Comparison of ENCODE assay signal across 21 cellular contexts in the genomic region with DNA sequence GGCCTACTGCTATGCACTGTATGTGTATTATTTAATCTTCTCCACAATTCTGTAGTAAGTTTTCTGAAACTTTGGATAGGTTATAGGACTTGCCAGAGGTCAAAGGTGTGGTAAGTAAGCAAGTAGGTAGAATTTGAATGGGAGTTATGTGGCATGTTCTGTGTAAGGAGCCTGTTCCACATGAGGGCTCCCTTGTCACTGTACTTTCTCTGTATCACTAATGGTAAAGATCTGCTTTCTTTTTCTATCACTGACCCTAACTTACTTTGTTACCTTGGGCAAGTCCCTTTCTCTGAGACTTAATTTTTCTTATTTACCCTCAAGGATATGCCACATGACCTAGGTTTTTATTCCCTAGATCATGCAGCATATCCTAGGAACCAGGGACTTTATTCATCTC. TPM values are rescaled to one million over a fixed set of nuclear protein-coding genes. Genes with fewer than 3 reads are reported as not detected.
DNase-seq lines count a peak whose midpoint lies in the region; ATAC-seq and TF ChIP-seq lines count a peak whose summit lies in the region.
"Had no signal": no experiment of that assay in that cellular context is flagged by ENCODE, and none has a peak within 500 bp of the region (broad histone marks: within the 10 kb centered on the region; RNA-seq: fewer than 3 reads in every experiment).

No MANE protein-coding gene starts in this region.

- POLR2A ChIA-PET in activated CD4-positive, alpha-beta T cell treated with anti-CD3 and anti-CD28 coated beads for 36 hours (lab: Charles Lee) = no interaction called here
- POLR2A ChIA-PET in naive thymus-derived CD8-positive, alpha-beta T cell (lab: Charles Lee) = no interaction called here

- H3K27ac Mint-ChIP-seq in activated CD4-positive, alpha-beta T cell treated with anti-CD3 and anti-CD28 coated beads for 36 hours = peak overlapping the region; percentile 42
- H3K27ac Mint-ChIP-seq in naive thymus-derived CD8-positive, alpha-beta T cell = peak overlapping the region; percentile 10 to 80 (median 49)

- H3K27ac ChIP-seq in aorta (ENCODE audit: low read depth in 1 of 2, low read length in 2 of 2) (no peak overlapping the region), upper lobe of left lung (no peak overlapping the region)
- H3K27ac ChIP-seq: gastroesophageal sphincter, psoas muscle, SJCRH30 had no signal

- TF ChIP-seq POLR2A in upper lobe of left lung (IDR thresholded peaks at IDR 0.05) = no peak

- H3K27me3 ChIP-seq in aorta (ENCODE audit: control insufficient read depth in 1 of 2, insufficient read depth in 2 of 2, low read length in 1 of 2) (no peaks in the 10 kb centered on the region), upper lobe of left lung (no peaks in the 10 kb centered on the region)
- H3K27me3 ChIP-seq: gastroesophageal sphincter, SJCRH30 had no signal

- H3K36me3 Mint-ChIP-seq in activated CD4-positive, alpha-beta T cell treated with anti-CD3 and anti-CD28 coated beads for 36 hours (ENCODE audit: low read depth) = peaks cover 6% of the 10 kb centered on the region
- H3K36me3 Mint-ChIP-seq in naive thymus-derived CD8-positive, alpha-beta T cell = peaks cover 0 to 27% (median 0%) of the 10 kb centered on the region in 3 donors

- TF ChIP-seq CTCF in upper lobe of left lung (IDR thresholded peaks at IDR 0.05) = no peak

- no peaks in the 10 kb centered on the region for H3K27me3 Mint-ChIP-seq in activated CD4-positive, alpha-beta T cell treated with anti-CD3 and anti-CD28 coated beads for 36 hours
- no peaks in the 10 kb centered on the region for H3K27me3 Mint-ChIP-seq in naive thymus-derived CD8-positive, alpha-beta T cell
- H3K27me3 Mint-ChIP-seq: activated CD4-positive, alpha-beta T cell treated with anti-CD3 and anti-CD28 coated beads, Interleukin-2, amount 10 ng/mL, durations not matched to agents 24 days and 14 days had no signal

- intact Hi-C loops in activated CD4-positive, alpha-beta T cell treated with anti-CD3 and anti-CD28 coated beads for 36 hours (cut with DNase I, micrococcal nuclease) = no loop called here
- intact Hi-C loops in aorta (cut with DNase I) = no loop called here

- ATAC-seq in activated CD4-positive, alpha-beta T cell treated with anti-CD3 and anti-CD28 coated beads for 36 hours = no peak
- peak; percentile 63 for ATAC-seq in GM18907 (IDR thresholded peaks at IDR 0.05; ENCODE audit: unreplicated experiment)
- peak; percentile 72 for ATAC-seq in HG03442 (IDR thresholded peaks at IDR 0.05; ENCODE audit: unreplicated experiment)
- no peak for ATAC-seq in naive thymus-derived CD8-positive, alpha-beta T cell
- no peak for ATAC-seq in GM21515 (IDR thresholded peaks at IDR 0.05; ENCODE audit: unreplicated experiment)
- no peak for ATAC-seq in aorta (ENCODE audit: low FRiP score)
- ATAC-seq in upper lobe of left lung (ENCODE audit: low FRiP score in 2 of 2) = no peak
- ATAC-seq: gastroesophageal sphincter, left ventricle myocardium superior, psoas muscle had no signal

- H3K9me3 Mint-ChIP-seq in activated CD4-positive, alpha-beta T cell treated with anti-CD3 and anti-CD28 coated beads for 36 hours (ENCODE audit: low read depth) = no peaks in the 10 kb centered on the region
- H3K9me3 Mint-ChIP-seq in naive thymus-derived CD8-positive, alpha-beta T cell = no peaks in the 10 kb centered on the region
- H3K9me3 Mint-ChIP-seq: activated CD4-positive, alpha-beta T cell treated with anti-CD3 and anti-CD28 coated beads, Interleukin-2, amount 10 ng/mL, durations not matched to agents 24 days and 14 days had no signal

- H3K4me3 ChIP-seq in aorta (ENCODE audit: low read length in 2 of 2) = no peak overlapping the region
- H3K4me3 ChIP-seq in upper lobe of left lung = no peak overlapping the region
- H3K4me3 ChIP-seq: gastroesophageal sphincter, psoas muscle, SJCRH30, smooth muscle cell had no signal

- CTCF ChIA-PET in activated CD4-positive, alpha-beta T cell treated with anti-CD3 and anti-CD28 coated beads for 36 hours (lab: Charles Lee) = interaction anchor here (1.7 kb wide), 1 partner anchor 8 kb away, joined by 4 read pairs; no protein-coding TSS in a partner anchor

- H3K4me1 ChIP-seq in aorta (ENCODE audit: control insufficient read depth in 1 of 2, insufficient read depth in 2 of 2, low read length in 2 of 2) (peaks cover 8 to 12% of the 10 kb centered on the region in 2 donors), upper lobe of left lung (peaks cover 16 to 20% (median 17%) of the 10 kb centered on the region in 4 donors)

- H3K4me3 Mint-ChIP-seq in activated CD4-positive, alpha-beta T cell treated with anti-CD3 and anti-CD28 coated beads for 36 hours = no peak overlapping the region
- H3K4me3 Mint-ChIP-seq in naive thymus-derived CD8-positive, alpha-beta T cell = no peak overlapping the region
- H3K4me3 Mint-ChIP-seq: activated CD4-positive, alpha-beta T cell treated with anti-CD3 and anti-CD28 coated beads, Interleukin-2, amount 10 ng/mL, durations not matched to agents 24 days and 14 days had no signal

- TF ChIP-seq EP300 in upper lobe of left lung (IDR thresholded peaks at IDR 0.05) = no peak

- no peaks in the 10 kb centered on the region for H3K9me3 ChIP-seq in aorta (ENCODE audit: control insufficient read depth, low read length)
- H3K9me3 ChIP-seq in upper lobe of left lung = no peaks in the 10 kb centered on the region
- H3K9me3 ChIP-seq: gastroesophageal sphincter, psoas muscle, SJCRH30 had no signal

- peaks cover 59% of the 10 kb centered on the region for H3K4me1 Mint-ChIP-seq in activated CD4-positive, alpha-beta T cell treated with anti-CD3 and anti-CD28 coated beads for 36 hours
- H3K4me1 Mint-ChIP-seq in naive thymus-derived CD8-positive, alpha-beta T cell = peaks cover 51 to 82% (median 79%) of the 10 kb centered on the region in 4 donors

- H3K36me3 ChIP-seq in aorta (ENCODE audit: control insufficient read depth in 1 of 2, insufficient read depth in 2 of 2, low read length in 1 of 2) (peaks cover 0 to 1% of the 10 kb centered on the region in 2 donors), upper lobe of left lung (peaks cover 0 to 3% (median 1%) of the 10 kb centered on the region in 4 donors)

- DNase-seq in activated CD4-positive, alpha-beta T cell treated with anti-CD3 and anti-CD28 coated beads for 36 hours = no peak
- no peak for DNase-seq in activated CD4-positive, alpha-beta T cell treated with anti-CD3 and anti-CD28 coated beads for 48 hours
- no peak for DNase-seq in naive thymus-derived CD8-positive, alpha-beta T cell
- DNase-seq in aorta (no peak), upper lobe of left lung (no peak)
- DNase-seq: 8988T; activated CD4-positive, alpha-beta T cell treated with anti-CD3 and anti-CD28 coated beads, Interleukin-2, amount 10 ng/mL, durations not matched to agents 24 days and 14 days; activated T-cell treated with anti-CD3 and anti-CD28 coated beads, Interleukin-2, amount 50 U/mL, for 48 hours; C1 segment of cervical spinal cord; HCEC 1CT; left ventricle myocardium superior; NCI-H2029; NCI-H524 treated with DMSO at 0.1 percent for 48 hours; psoas muscle; SJCRH30; T1000 had no signal

RNA-seq across cellular contexts. Expression of a gene that starts 50.3 kb away (rescaled TPM):
- 100 to 1,000 TPM; 179 to 187 TPM for total RNA-seq in activated CD4-positive, alpha-beta T cell treated with anti-CD3 and anti-CD28 coated beads for 36 hours
- 10 to 100 TPM; 61.9 to 66.5 TPM for total RNA-seq in naive thymus-derived CD8-positive, alpha-beta T cell
- polyA plus RNA-seq in naive thymus-derived CD8-positive, alpha-beta T cell = 10 to 100 TPM; 17.5 to 21.6 (median 20.2) TPM
- total RNA-seq in aorta (10 to 100 TPM; 37.1 to 46.2 TPM), upper lobe of left lung (10 to 100 TPM; 28.3 to 76.1 (median 50.3) TPM)
- 10 to 100 TPM; 49.9 to 54.0 TPM for polyA plus RNA-seq in aorta

Comparison
In these comparisons a context has a peak if more than half of its experiments do, and no peak if none do; other contexts are left out.
1. ATAC-seq: peak in GM18907 (single experiment) and HG03442 (single experiment); none in activated CD4-positive, alpha-beta T cell treated with anti-CD3 and anti-CD28 coated beads for 36 hours (single experiment), naive thymus-derived CD8-positive, alpha-beta T cell (0 of 2), GM21515 (single experiment), aorta (single experiment) and upper lobe of left lung (0 of 2).